Comparison of ENCODE assay signal across 9 cellular contexts in the genomic region with DNA sequence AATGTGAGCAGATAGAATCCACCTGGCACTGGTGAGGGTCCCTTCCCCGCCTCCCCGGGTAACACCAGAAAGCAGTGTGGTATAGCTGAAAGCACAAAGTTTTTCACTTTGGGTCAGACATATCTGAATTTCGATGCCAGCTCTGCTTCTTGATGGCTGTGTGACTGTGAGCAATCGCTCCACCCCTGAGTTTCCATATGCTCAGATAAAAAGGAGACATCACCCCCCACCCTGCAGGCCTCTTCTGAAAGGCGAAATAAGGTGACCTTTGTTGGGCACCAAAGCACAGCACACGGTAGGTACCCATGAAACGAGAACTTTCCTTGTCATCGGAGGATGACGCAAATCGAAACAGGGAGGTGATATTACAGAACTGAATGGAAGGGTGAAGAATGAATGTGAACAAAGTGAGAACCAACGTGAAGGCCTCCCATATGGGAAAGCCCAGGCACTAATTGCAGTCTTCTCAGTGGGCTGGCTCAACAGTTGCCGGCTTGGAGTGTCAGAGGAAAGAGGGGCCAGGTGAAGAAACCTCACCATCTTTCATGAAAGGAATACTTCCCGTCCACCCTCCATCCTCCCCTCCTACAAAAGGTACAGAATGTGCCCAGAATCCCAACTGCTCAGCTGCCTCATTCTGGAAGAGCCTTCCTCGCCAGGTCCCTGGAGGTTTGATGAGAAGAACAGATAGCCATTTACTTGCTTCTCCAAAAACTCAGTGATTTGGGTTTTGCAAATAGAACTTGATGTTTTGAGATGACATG.
DNase-seq lines count a peak whose midpoint lies in the region; ATAC-seq and TF ChIP-seq lines count a peak whose summit lies in the region.
"Had no signal": no experiment of that assay in that cellular context is flagged by ENCODE, and none has a peak within 500 bp of the region (broad histone marks: within the 10 kb centered on the region; RNA-seq: fewer than 3 reads in every experiment).

No MANE protein-coding gene starts in this region.

- CTCF ChIA-PET in CD4-positive, alpha-beta T cell (lab: Charles Lee) = interaction anchor here (1.0 to 1.3 kb wide), 2 partner anchors 20 to 62 kb away, joined by 3 to 4 read pairs; partner anchors contain the start of gene NFATC2

- H3K36me3 Mint-ChIP-seq in CD4-positive, alpha-beta T cell (ENCODE audit: low read depth) = peaks cover 59% of the 10 kb centered on the region
- peaks cover 65% of the 10 kb centered on the region for H3K36me3 Mint-ChIP-seq in activated naive CD8-positive, alpha-beta T cell treated with anti-CD3 and anti-CD28 coated beads for 36 hours

- peak overlapping the region; percentile 33 for H3K27ac ChIP-seq in CD4-positive, alpha-beta T cell (ENCODE audit: low read depth, low read length)
- H3K27ac ChIP-seq in brain microvascular endothelial cell = no peak overlapping the region

- no peaks in the 10 kb centered on the region for H3K36me3 ChIP-seq in brain microvascular endothelial cell (replicated peaks)

- no peaks in the 10 kb centered on the region for H3K27me3 Mint-ChIP-seq in CD4-positive, alpha-beta T cell
- H3K27me3 Mint-ChIP-seq in activated naive CD8-positive, alpha-beta T cell treated with anti-CD3 and anti-CD28 coated beads for 36 hours = no peaks in the 10 kb centered on the region

- ATAC-seq in CD4-positive, alpha-beta T cell (ENCODE audit: poor library complexity) = peak; percentile 56
- ATAC-seq in GM21367 (IDR thresholded peaks at IDR 0.05; ENCODE audit: unreplicated experiment) (peak; percentile 74), HG03558 (IDR thresholded peaks at IDR 0.05; ENCODE audit: extremely low read depth, unreplicated experiment) (peak; percentile 82)

- intact Hi-C loops in CD4-positive, alpha-beta T cell (cut with DNase I, micrococcal nuclease) = loop anchor here (2.0 to 5.0 kb wide), 2 partner anchors 20 to 62 kb away; partner anchors contain the start of gene NFATC2 (in 1 of the 2)

- peak overlapping the region; percentile 87 for H3K27ac Mint-ChIP-seq in CD4-positive, alpha-beta T cell
- H3K27ac Mint-ChIP-seq in activated naive CD8-positive, alpha-beta T cell treated with anti-CD3 and anti-CD28 coated beads for 36 hours = peak overlapping the region; percentile 95

- POLR2A ChIA-PET in CD4-positive, alpha-beta T cell (lab: Charles Lee) = interaction anchor here (0.5 to 2.8 kb wide), 8 partner anchors 10 to 80 kb away, joined by 3 to 16 read pairs (median 4); no protein-coding TSS in a partner anchor

- TF ChIP-seq CTCF in CD4-positive, alpha-beta T cell (IDR thresholded peaks at IDR 0.05) = no peak
- TF ChIP-seq CTCF in brain microvascular endothelial cell (IDR thresholded peaks at IDR 0.05; ENCODE audit: low read depth, low read length, missing control alignments) = no peak
- no peak for TF ChIP-seq CTCF in foreskin fibroblast (IDR thresholded peaks at IDR 0.05; ENCODE audit: low read depth, low read length)

- H3K27me3 ChIP-seq in CD4-positive, alpha-beta T cell (ENCODE audit: control insufficient read depth, insufficient read depth, low read length) = no peaks in the 10 kb centered on the region
- no peaks in the 10 kb centered on the region for H3K27me3 ChIP-seq in brain microvascular endothelial cell (replicated peaks)

- no peaks in the 10 kb centered on the region for H3K9me3 ChIP-seq in CD4-positive, alpha-beta T cell (ENCODE audit: control insufficient read depth, low read length)

- peak overlapping the region; percentile 62 for H3K4me3 Mint-ChIP-seq in CD4-positive, alpha-beta T cell
- H3K4me3 Mint-ChIP-seq in activated naive CD8-positive, alpha-beta T cell treated with anti-CD3 and anti-CD28 coated beads for 36 hours = peak overlapping the region; percentile 75

- no peak overlapping the region for H3K4me3 ChIP-seq in brain microvascular endothelial cell (ENCODE audit: low read depth, low read length)
- no peak overlapping the region for H3K4me3 ChIP-seq in foreskin fibroblast (ENCODE audit: low read depth in 1 of 2, low read length in 2 of 2)

- H3K4me1 Mint-ChIP-seq in CD4-positive, alpha-beta T cell (ENCODE audit: low read depth) = peaks cover 90% of the 10 kb centered on the region
- H3K4me1 Mint-ChIP-seq in activated naive CD8-positive, alpha-beta T cell treated with anti-CD3 and anti-CD28 coated beads for 36 hours = peaks cover 85% of the 10 kb centered on the region

- peak in 1 of 10 experiments; percentile 25 for DNase-seq in CD4-positive, alpha-beta T cell
- DNase-seq in activated naive CD8-positive, alpha-beta T cell treated with anti-CD3 and anti-CD28 coated beads for 36 hours = peak; percentile 77
- DNase-seq in brain microvascular endothelial cell = no peak
- DNase-seq in DMS114 treated with DMSO at 0.1 percent for 48 hours (lab: John Stamatoyannopoulos, UW; ENCODE audit: unreplicated experiment) = no peak
- no peak for DNase-seq in NCI-H446 (lab: John Stamatoyannopoulos, UW)
- DNase-seq in foreskin fibroblast = no peak
- DNase-seq: AML-193 had no signal

- in situ Hi-C loops in brain microvascular endothelial cell (cut with HindIII; ENCODE audit: low pct_ligation_motif_present, low sequenced_read_pairs) = no loop called here

- H3K9me3 Mint-ChIP-seq in CD4-positive, alpha-beta T cell = peaks cover 3% of the 10 kb centered on the region
- H3K9me3 Mint-ChIP-seq in activated naive CD8-positive, alpha-beta T cell treated with anti-CD3 and anti-CD28 coated beads for 36 hours = peaks cover 9% of the 10 kb centered on the region
